In the genomic region with DNA sequence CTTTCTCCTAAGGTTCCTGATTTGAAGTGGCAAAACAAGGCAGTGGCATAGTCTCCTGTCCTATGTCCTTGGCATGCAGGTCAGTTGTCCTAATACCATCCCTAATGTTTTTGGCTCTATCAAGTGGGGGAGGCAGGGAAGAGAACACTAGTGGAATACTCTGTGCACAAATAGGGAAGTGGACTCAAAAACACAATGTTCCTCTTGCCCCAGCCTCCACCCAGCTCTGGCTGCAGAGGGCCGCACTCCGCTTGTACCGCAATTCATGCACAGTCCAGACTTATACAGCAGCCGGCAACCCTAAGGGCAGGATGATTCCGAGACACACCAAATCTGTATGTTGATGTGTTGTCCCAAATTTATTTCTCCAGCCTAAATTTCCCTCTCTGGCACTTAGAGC, we compare ENCODE assay signal across 1 cellular context.
TF ChIP-seq lines count a peak whose summit lies in the region.

No MANE protein-coding gene starts in this region.

TF ChIP-seq in WTC11, 78 proteins besides CTCF, POLR2A, EP300 and RAD21 (continued from another document):
- TF ChIP-seq, protein P1, sequence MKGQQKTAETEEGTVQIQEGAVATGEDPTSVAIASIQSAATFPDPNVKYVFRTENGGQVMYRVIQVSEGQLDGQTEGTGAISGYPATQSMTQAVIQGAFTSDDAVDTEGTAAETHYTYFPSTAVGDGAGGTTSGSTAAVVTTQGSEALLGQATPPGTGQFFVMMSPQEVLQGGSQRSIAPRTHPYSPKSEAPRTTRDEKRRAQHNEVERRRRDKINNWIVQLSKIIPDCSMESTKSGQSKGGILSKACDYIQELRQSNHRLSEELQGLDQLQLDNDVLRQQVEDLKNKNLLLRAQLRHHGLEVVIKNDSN (CRISPR knock-in tag; IDR thresholded peaks at IDR 0.05): no peak
- TF ChIP-seq TEAD4 (CRISPR knock-in tag; IDR thresholded peaks at IDR 0.05) (no peak), NR3C1 (CRISPR knock-in tag; conservative IDR thresholded peaks at IDR 0.05; ENCODE audit: low read depth) (no peak), EMX1 (CRISPR knock-in tag; IDR thresholded peaks at IDR 0.05) (no peak), NR1H2 (CRISPR knock-in tag; IDR thresholded peaks at IDR 0.05) (no peak), ZNF121 (CRISPR knock-in tag; IDR thresholded peaks at IDR 0.05) (no peak), TEAD1 (CRISPR knock-in tag; IDR thresholded peaks at IDR 0.05) (no peak), ZNF232 (CRISPR knock-in tag; IDR thresholded peaks at IDR 0.05) (no peak), HMGA2 (CRISPR knock-in tag; IDR thresholded peaks at IDR 0.05) (no peak), SP1 (CRISPR knock-in tag; conservative IDR thresholded peaks at IDR 0.05) (no peak), JUN (CRISPR knock-in tag; IDR thresholded peaks at IDR 0.05) (no peak), SOX15 (CRISPR knock-in tag; IDR thresholded peaks at IDR 0.05) (no peak)
- TF ChIP-seq, protein P2, sequence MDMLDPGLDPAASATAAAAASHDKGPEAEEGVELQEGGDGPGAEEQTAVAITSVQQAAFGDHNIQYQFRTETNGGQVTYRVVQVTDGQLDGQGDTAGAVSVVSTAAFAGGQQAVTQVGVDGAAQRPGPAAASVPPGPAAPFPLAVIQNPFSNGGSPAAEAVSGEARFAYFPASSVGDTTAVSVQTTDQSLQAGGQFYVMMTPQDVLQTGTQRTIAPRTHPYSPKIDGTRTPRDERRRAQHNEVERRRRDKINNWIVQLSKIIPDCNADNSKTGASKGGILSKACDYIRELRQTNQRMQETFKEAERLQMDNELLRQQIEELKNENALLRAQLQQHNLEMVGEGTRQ (CRISPR knock-in tag; IDR thresholded peaks at IDR 0.05): no peak
- TF ChIP-seq, protein P3, sequence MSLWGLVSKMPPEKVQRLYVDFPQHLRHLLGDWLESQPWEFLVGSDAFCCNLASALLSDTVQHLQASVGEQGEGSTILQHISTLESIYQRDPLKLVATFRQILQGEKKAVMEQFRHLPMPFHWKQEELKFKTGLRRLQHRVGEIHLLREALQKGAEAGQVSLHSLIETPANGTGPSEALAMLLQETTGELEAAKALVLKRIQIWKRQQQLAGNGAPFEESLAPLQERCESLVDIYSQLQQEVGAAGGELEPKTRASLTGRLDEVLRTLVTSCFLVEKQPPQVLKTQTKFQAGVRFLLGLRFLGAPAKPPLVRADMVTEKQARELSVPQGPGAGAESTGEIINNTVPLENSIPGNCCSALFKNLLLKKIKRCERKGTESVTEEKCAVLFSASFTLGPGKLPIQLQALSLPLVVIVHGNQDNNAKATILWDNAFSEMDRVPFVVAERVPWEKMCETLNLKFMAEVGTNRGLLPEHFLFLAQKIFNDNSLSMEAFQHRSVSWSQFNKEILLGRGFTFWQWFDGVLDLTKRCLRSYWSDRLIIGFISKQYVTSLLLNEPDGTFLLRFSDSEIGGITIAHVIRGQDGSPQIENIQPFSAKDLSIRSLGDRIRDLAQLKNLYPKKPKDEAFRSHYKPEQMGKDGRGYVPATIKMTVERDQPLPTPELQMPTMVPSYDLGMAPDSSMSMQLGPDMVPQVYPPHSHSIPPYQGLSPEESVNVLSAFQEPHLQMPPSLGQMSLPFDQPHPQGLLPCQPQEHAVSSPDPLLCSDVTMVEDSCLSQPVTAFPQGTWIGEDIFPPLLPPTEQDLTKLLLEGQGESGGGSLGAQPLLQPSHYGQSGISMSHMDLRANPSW (CRISPR knock-in tag; conservative IDR thresholded peaks at IDR 0.05; ENCODE audit: low read depth): no peak
- TF ChIP-seq, protein P4, sequence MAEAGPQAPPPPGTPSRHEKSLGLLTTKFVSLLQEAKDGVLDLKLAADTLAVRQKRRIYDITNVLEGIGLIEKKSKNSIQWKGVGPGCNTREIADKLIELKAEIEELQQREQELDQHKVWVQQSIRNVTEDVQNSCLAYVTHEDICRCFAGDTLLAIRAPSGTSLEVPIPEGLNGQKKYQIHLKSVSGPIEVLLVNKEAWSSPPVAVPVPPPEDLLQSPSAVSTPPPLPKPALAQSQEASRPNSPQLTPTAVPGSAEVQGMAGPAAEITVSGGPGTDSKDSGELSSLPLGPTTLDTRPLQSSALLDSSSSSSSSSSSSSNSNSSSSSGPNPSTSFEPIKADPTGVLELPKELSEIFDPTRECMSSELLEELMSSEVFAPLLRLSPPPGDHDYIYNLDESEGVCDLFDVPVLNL (CRISPR knock-in tag; IDR thresholded peaks at IDR 0.05; ENCODE audit: borderline replicate concordance, low read depth): no peak
- TF ChIP-seq, protein P5, sequence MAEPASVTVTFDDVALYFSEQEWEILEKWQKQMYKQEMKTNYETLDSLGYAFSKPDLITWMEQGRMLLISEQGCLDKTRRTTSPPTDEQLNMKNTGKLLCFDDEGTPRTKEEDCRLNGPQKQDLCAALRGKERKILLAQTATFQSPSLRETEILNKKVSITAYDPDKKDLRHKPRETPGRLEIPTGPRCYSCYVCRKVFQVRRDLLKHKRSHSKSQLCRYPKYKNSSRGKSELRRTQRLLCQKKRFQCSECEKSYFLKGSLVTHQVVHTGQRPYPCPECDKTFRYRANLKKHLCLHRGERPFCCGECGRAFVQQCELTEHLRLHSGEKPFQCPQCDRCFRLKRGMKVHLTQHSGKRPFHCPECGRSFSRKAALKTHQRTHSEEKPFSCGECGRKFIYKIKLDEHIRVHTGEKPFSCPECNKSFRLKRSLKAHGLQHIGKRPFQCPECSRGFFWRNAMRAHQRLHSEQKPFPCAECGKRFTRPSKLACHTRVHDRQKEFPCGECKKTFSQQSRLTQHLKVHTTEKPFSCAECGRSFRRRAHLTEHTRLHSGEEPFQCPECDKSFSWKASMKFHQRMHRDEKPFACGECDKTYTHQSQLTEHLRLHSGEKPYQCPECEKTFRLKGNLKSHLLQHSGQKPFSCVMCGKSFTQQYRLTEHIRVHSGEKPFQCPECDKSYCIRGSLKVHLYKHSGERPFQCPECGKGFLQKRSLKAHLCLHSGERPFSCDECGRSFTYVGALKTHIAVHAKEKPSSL (CRISPR knock-in tag; conservative IDR thresholded peaks at IDR 0.05): no peak
- TF ChIP-seq, protein P6, sequence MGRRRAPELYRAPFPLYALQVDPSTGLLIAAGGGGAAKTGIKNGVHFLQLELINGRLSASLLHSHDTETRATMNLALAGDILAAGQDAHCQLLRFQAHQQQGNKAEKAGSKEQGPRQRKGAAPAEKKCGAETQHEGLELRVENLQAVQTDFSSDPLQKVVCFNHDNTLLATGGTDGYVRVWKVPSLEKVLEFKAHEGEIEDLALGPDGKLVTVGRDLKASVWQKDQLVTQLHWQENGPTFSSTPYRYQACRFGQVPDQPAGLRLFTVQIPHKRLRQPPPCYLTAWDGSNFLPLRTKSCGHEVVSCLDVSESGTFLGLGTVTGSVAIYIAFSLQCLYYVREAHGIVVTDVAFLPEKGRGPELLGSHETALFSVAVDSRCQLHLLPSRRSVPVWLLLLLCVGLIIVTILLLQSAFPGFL (CRISPR knock-in tag; IDR thresholded peaks at IDR 0.05; ENCODE audit: borderline replicate concordance): no peak
